ENCODE assay signal across 2 cellular contexts in genomic region chr13:107365466-107366215, GRCh38.
TF ChIP-seq lines count a peak whose summit lies in the region.

No MANE protein-coding gene starts in this region.

TF ChIP-seq in SK-N-SH treated with all-trans-retinoic acid at 6 μM for 48 hours, 23 proteins besides CTCF, POLR2A, EP300 and RAD21:
- TF ChIP-seq CREB5 (CRISPR knock-in tag; IDR thresholded peaks at IDR 0.05; ENCODE audit: low read depth) = no peak
- no peak for TF ChIP-seq POU6F1 (CRISPR knock-in tag; IDR thresholded peaks at IDR 0.05; ENCODE audit: borderline replicate concordance, low read depth)
- no peak for TF ChIP-seq TCF4 (CRISPR knock-in tag; IDR thresholded peaks at IDR 0.05; ENCODE audit: borderline replicate concordance)
- TF ChIP-seq ESRRG (CRISPR knock-in tag; IDR thresholded peaks at IDR 0.05) = no peak
- no peak for TF ChIP-seq ZNF565 (CRISPR knock-in tag; conservative IDR thresholded peaks at IDR 0.05; ENCODE audit: low read depth)
- TF ChIP-seq TSHZ2 (CRISPR knock-in tag; IDR thresholded peaks at IDR 0.05) = no peak
- no peak for TF ChIP-seq BACH2 (CRISPR knock-in tag; IDR thresholded peaks at IDR 0.05; ENCODE audit: borderline replicate concordance)
- TF ChIP-seq GLIS3 (CRISPR knock-in tag; IDR thresholded peaks at IDR 0.05) = no peak
- TF ChIP-seq ARNTL (CRISPR knock-in tag; IDR thresholded peaks at IDR 0.05; ENCODE audit: borderline replicate concordance, low read depth) = no peak
- no peak for TF ChIP-seq SNAI2 (CRISPR knock-in tag; IDR thresholded peaks at IDR 0.05)
- TF ChIP-seq ZFP30 (CRISPR knock-in tag; IDR thresholded peaks at IDR 0.05) = no peak
- TF ChIP-seq CSDC2 (CRISPR knock-in tag; IDR thresholded peaks at IDR 0.05) = no peak

TF ChIP-seq in endothelial cell of umbilical vein, 7 proteins besides CTCF, POLR2A, EP300 and RAD21:
- TF ChIP-seq GATA2 (IDR thresholded peaks at IDR 0.05; ENCODE audit: insufficient read depth, insufficient read length, low read depth, low read length) (no peak), FOS (IDR thresholded peaks at IDR 0.05; ENCODE audit: borderline replicate concordance, insufficient read depth, low read length) (peak; percentile 34)
